Comparison of ENCODE assay signal across 21 cellular contexts in genomic region chr17:15343749-15344148, GRCh38. TPM values are rescaled to one million over a fixed set of nuclear protein-coding genes. Genes with fewer than 3 reads are reported as not detected.
DNase-seq lines count a peak whose midpoint lies in the region; FAIRE-seq and TF ChIP-seq lines count a peak whose summit lies in the region.
"Had no signal": no experiment of that assay in that cellular context is flagged by ENCODE, and none has a peak within 500 bp of the region (broad histone marks: within the 10 kb centered on the region; RNA-seq: fewer than 3 reads in every experiment).

No MANE protein-coding gene starts in this region.

- no peak for TF ChIP-seq CTCF in bronchial epithelial cell (IDR thresholded peaks at IDR 0.05; ENCODE audit: insufficient read depth, low read length, severe bottlenecking)

- H3K4me3 ChIP-seq in ACC112 (ENCODE audit: low read depth, low read length) (no peak overlapping the region), bronchial epithelial cell (ENCODE audit: low read depth, low read length) (no peak overlapping the region)
- H3K4me3 ChIP-seq: gastroesophageal sphincter, right atrium auricular region had no signal

- intact Hi-C loops in posterior cingulate gyrus (cut with DNase I): no loop called here

- peaks cover 15% of the 10 kb centered on the region for H3K27me3 ChIP-seq in ACC112 (ENCODE audit: insufficient read depth, low read length)
- peaks cover 11% of the 10 kb centered on the region for H3K27me3 ChIP-seq in bronchial epithelial cell (ENCODE audit: control insufficient read depth, insufficient read depth, low read length)
- H3K27me3 ChIP-seq: right atrium auricular region had no signal

- DNase-seq in HTR-8/SVneo (ENCODE audit: insufficient read length, low spot score) (peak; percentile 66), bronchial epithelial cell (ENCODE audit: low read depth) (peak; percentile 45), kidney glomerular epithelial cell (lab: John Stamatoyannopoulos, UW) (peak; percentile 39), posterior cingulate gyrus (no peak), cerebellar nuclear complex (lab: John Stamatoyannopoulos, UW) (no peak)
- DNase-seq in effector CD8-positive, alpha-beta T cell (lab: John Stamatoyannopoulos, UW): no peak
- no peak for DNase-seq in stimulated activated CD4-positive, alpha-beta T cell treated with anti-CD3 and anti-CD28 coated beads, Interleukin-4, amount 100 ng/mL, for 4 hours
- DNase-seq: activated CD4-positive, alpha-beta T cell treated with anti-CD3 and anti-CD28 coated beads, Interleukin-2, amount 10 ng/mL, durations not matched to agents 24 days and 14 days; activated naive CD4-positive, alpha-beta T cell treated with anti-CD3 and anti-CD28 coated beads, Interleukin-2, amount 50 U/mL, for 16 hours; activated T-cell treated with anti-CD3 and anti-CD28 coated beads for 4 hours; caudate nucleus; effector memory CD8-positive, alpha-beta T cell; NCI-H2029; NCI-H524 had no signal

- no peak overlapping the region for H3K27ac ChIP-seq in ACC112 (ENCODE audit: low read depth, low read length)
- H3K27ac ChIP-seq: gastroesophageal sphincter, right atrium auricular region had no signal

- H3K79me2 ChIP-seq in ACC112 (ENCODE audit: control insufficient read depth, insufficient read depth, low read length, unreplicated experiment): no peaks in the 10 kb centered on the region

- no peaks in the 10 kb centered on the region for H3K36me3 ChIP-seq in ACC112 (ENCODE audit: insufficient read depth, low read length)
- no peaks in the 10 kb centered on the region for H3K36me3 ChIP-seq in bronchial epithelial cell (ENCODE audit: control insufficient read depth, insufficient read depth, low read length)
- H3K36me3 ChIP-seq: gastroesophageal sphincter, right atrium auricular region had no signal

- H3K4me1 ChIP-seq in ACC112 (ENCODE audit: control insufficient read depth, insufficient read depth, low read length, unreplicated experiment): peaks cover 18% of the 10 kb centered on the region

- FAIRE-seq in HTR-8/SVneo (lab: Jason Lieb, UNC) (peak; percentile 96), bronchial epithelial cell (lab: Jason Lieb, UNC) (no peak)
- FAIRE-seq: G401.6, GM12892 had no signal

- peak overlapping the region; percentile 24 for H2AFZ ChIP-seq in ACC112 (ENCODE audit: low read length, unreplicated experiment)

RNA-seq across cellular contexts. Expression of gene TEKT3, which starts 2.4 kb away (rescaled TPM):
- not detected in 2 replicates for total RNA-seq in bronchial epithelial cell
- total RNA-seq: activated CD4-positive, alpha-beta T cell treated with anti-CD3 and anti-CD28 coated beads, Interleukin-2, amount 10 ng/mL, durations not matched to agents 24 days and 14 days; H4; mesenteric fat pad; right atrium auricular region had no signal

Comparison
In these comparisons a context has a peak if more than half of its experiments do, and no peak if none do; other contexts are left out.
1. DNase-seq: peak in HTR-8/SVneo (single experiment), bronchial epithelial cell (single experiment) and kidney glomerular epithelial cell (single experiment); none in effector CD8-positive, alpha-beta T cell (single experiment), posterior cingulate gyrus (0 of 10), cerebellar nuclear complex (0 of 2) and stimulated activated CD4-positive, alpha-beta T cell treated with anti-CD3 and anti-CD28 coated beads, Interleukin-4, amount 100 ng/mL, for 4 hours (0 of 2).